ENCODE assay signal across 17 cellular contexts in the genomic region with DNA sequence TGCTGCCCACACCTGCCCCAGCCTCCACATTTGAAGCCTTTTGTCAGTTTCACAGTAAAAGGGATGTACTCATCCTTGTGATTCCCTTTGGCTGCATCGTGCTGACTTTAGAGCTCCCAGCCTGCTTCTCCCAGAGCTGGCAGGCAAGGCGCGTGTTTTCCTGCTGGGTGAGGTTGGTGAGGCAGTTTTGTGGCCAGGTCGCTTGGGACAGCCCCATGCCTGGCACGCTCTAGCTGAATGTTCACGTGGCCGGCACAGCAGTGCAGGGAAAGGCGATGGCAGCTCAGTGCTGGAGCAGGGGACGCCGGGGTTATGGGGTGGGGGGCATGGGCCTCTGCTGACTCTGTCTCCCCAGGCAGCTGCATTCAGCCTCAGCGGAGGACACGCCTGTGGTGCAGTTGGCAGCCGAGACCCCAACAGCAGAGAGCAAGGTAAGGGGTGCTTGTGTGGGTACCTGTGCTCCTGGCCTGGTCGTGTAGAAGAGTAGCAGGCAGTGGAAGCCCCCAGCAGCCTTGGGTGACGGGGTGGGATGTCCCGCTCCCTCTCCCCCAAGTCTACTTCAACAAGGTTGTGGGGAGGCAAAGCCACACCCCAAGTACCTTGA. TPM values are rescaled to one million over a fixed set of nuclear protein-coding genes. Genes with fewer than 3 reads are reported as not detected.
DNase-seq lines count a peak whose midpoint lies in the region; ATAC-seq, FAIRE-seq and TF ChIP-seq lines count a peak whose summit lies in the region.
"Had no signal": no experiment of that assay in that cellular context is flagged by ENCODE, and none has a peak within 500 bp of the region (broad histone marks: within the 10 kb centered on the region; RNA-seq: fewer than 3 reads in every experiment).

No MANE protein-coding gene starts in this region.

- peaks cover 14% of the 10 kb centered on the region; the same call in 1 of the 2 replicates for H4K20me1 ChIP-seq in PC-3 (ENCODE audit: low read length)

- TF ChIP-seq POLR2A in breast epithelium (IDR thresholded peaks at IDR 0.05) (no peak), spleen (IDR thresholded peaks at IDR 0.05) (no peak)

- intact Hi-C loops in MCF 10A (cut with micrococcal nuclease) (no loop called here), breast epithelium (cut with DNase I; ENCODE audit: low total_unique reads) (no loop called here), PC-3 (cut with micrococcal nuclease) (no loop called here), spleen (cut with DNase I; ENCODE audit: low total_unique reads) (no loop called here), dorsolateral prefrontal cortex (cut with DNase I) (no loop called here)

- no peak for TF ChIP-seq CTCF in MCF 10A (IDR thresholded peaks at IDR 0.05; ENCODE audit: unreplicated experiment)
- no peak for TF ChIP-seq CTCF in breast epithelium (IDR thresholded peaks at IDR 0.05)
- TF ChIP-seq CTCF in PC-3 (conservative IDR thresholded peaks at IDR 0.05; ENCODE audit: low read depth, low read length), result no peak
- TF ChIP-seq CTCF in bronchial epithelial cell (IDR thresholded peaks at IDR 0.05; ENCODE audit: insufficient read depth, low read length, severe bottlenecking), result no peak
- TF ChIP-seq CTCF in spleen (IDR thresholded peaks at IDR 0.05 in 8 of 11, conservative IDR thresholded peaks at IDR 0.05 in 3 of 11), result no peak
- TF ChIP-seq CTCF in dorsolateral prefrontal cortex (IDR thresholded peaks at IDR 0.05 in 54 of 56, conservative IDR thresholded peaks at IDR 0.05 in 2 of 56; ENCODE audit: low read depth in 1 of 56, partially characterized antibody in 56 of 56), result no peak
- TF ChIP-seq CTCF in GM20000 (IDR thresholded peaks at IDR 0.05; ENCODE audit: extremely low read depth, missing control alignments), result no peak

- H3K27me3 Mint-ChIP-seq in MCF 10A (ENCODE audit: insufficient read depth, unreplicated experiment), result no peaks in the 10 kb centered on the region

- BruUV-seq in MCF 10A (replicated peaks; lab: Mats Ljungman, UMichigan), result no TSS peak
- no TSS peak for BruUV-seq in PC-3 (replicated peaks; lab: Mats Ljungman, UMichigan)

- no peaks in the 10 kb centered on the region for H3K27me3 ChIP-seq in breast epithelium
- H3K27me3 ChIP-seq in PC-3 (ENCODE audit: low read length), result no peaks in the 10 kb centered on the region
- no peaks in the 10 kb centered on the region for H3K27me3 ChIP-seq in bronchial epithelial cell (ENCODE audit: control insufficient read depth, insufficient read depth, low read length)
- H3K27me3 ChIP-seq in spleen (replicated peaks in 1 of 7), result no peaks in the 10 kb centered on the region
- H3K27me3 ChIP-seq in dorsolateral prefrontal cortex, result no peaks in the 10 kb centered on the region

- no peak overlapping the region for H2AFZ ChIP-seq in PC-3 (ENCODE audit: low read length)

- ATAC-seq in PC-3, result no peak

- H3K36me3 Mint-ChIP-seq in MCF 10A (ENCODE audit: insufficient read depth, unreplicated experiment), result peaks cover 59% of the 10 kb centered on the region

- no peak overlapping the region for H3K4me3 Mint-ChIP-seq in MCF 10A (ENCODE audit: unreplicated experiment)

- POLR2A ChIA-PET in MCF 10A (lab: Yijun Ruan, JAX), result interaction anchor here (1.2 to 2.3 kb wide), 5 partner anchors 9 to 80 kb away, joined by 3 to 16 read pairs (median 7); a partner anchor contains a TSS
- POLR2A ChIA-PET in PC-3 (lab: Charles Lee; ENCODE audit: unreplicated experiment), result interaction anchor here (0.6 kb wide), 1 partner anchor 453 kb away, joined by 3 read pairs; no protein-coding TSS in a partner anchor

- peak overlapping the region; percentile 67 for H3K27ac Mint-ChIP-seq in MCF 10A (ENCODE audit: low read depth, unreplicated experiment)

- no peak overlapping the region for H3K4me3 ChIP-seq in breast epithelium
- no peak overlapping the region for H3K4me3 ChIP-seq in PC-3 (ENCODE audit: low read length)
- no peak overlapping the region for H3K4me3 ChIP-seq in bronchial epithelial cell (ENCODE audit: low read depth, low read length)
- H3K4me3 ChIP-seq in spleen, result no peak overlapping the region
- H3K4me3 ChIP-seq in dorsolateral prefrontal cortex, result no peak overlapping the region

- H3K9me2 ChIP-seq in PC-3 (replicated peaks; ENCODE audit: low read length), result no peaks in the 10 kb centered on the region
- H3K9me2 ChIP-seq: SK-N-SH had no signal

- H3K9me3 ChIP-seq in breast epithelium (no peaks in the 10 kb centered on the region), PC-3 (ENCODE audit: low read length) (no peaks in the 10 kb centered on the region), spleen (no peaks in the 10 kb centered on the region)
- H3K9me3 ChIP-seq: SK-N-SH had no signal

- H3K4me1 ChIP-seq in breast epithelium, result no peaks in the 10 kb centered on the region
- peaks cover 51% of the 10 kb centered on the region for H3K4me1 ChIP-seq in PC-3 (ENCODE audit: insufficient read depth, low read length)
- peaks cover 27 to 59% (median 52%) of the 10 kb centered on the region in 6 donors for H3K4me1 ChIP-seq in spleen

- CTCF ChIA-PET in MCF 10A (lab: Yijun Ruan, JAX) (interaction anchor here (0.6 to 7.0 kb wide), 23 partner anchors 7 to 723 kb away, joined by 3 to 97 read pairs (median 4); no protein-coding TSS in a partner anchor), PC-3 (lab: Charles Lee) (interaction anchor here (1.8 kb wide), 1 partner anchor 37 kb away, joined by 20 read pairs; no protein-coding TSS in a partner anchor)

- H3K9me3 Mint-ChIP-seq in MCF 10A (ENCODE audit: unreplicated experiment), result no peaks in the 10 kb centered on the region

- H3K4me2 ChIP-seq in PC-3 (ENCODE audit: low read length), result peak overlapping the region; percentile 43; the same call in 1 of the 2 replicates

- no peak overlapping the region; the same call in 1 of the 2 replicates for H3K9ac ChIP-seq in PC-3 (ENCODE audit: low read length)
- H3K9ac ChIP-seq: SK-N-SH had no signal

- H3K27ac ChIP-seq in breast epithelium (no peak overlapping the region), PC-3 (ENCODE audit: low read length) (peak overlapping the region; percentile 83), spleen (peak overlapping the region in 1 of 8 donors; percentile 4), dorsolateral prefrontal cortex (no peak overlapping the region)

- 86 to 93% (median 88%) methylated on average over 15 to 16 of the region's 16 CpGs for WGBS in spleen, 5 donors

- DNase-seq in MCF 10A (ENCODE audit: unreplicated experiment) (no peak), breast epithelium (ENCODE audit: low spot score in 2 of 2) (no peak), PC-3 (no peak), bronchial epithelial cell (ENCODE audit: low read depth) (no peak), spleen (peak; percentile 69), dorsolateral prefrontal cortex (no peak), GM20000 (ENCODE audit: low spot score) (no peak), KBM-7 (no peak)
- DNase-seq: DMS 273 treated with DMSO at 0.1 percent for 48 hours, GDM1, NCI-H1417 treated with DMSO at 0.1 percent for 48 hours, NCI-H1930, NCI-H2171, NCI-H748 treated with DMSO at 0.1 percent for 48 hours, SHP77 had no signal

- no peaks in the 10 kb centered on the region for H3F3A ChIP-seq in PC-3 (ENCODE audit: low read length, unreplicated experiment)

- H3K36me3 ChIP-seq in breast epithelium (no peaks in the 10 kb centered on the region), PC-3 (ENCODE audit: low read depth, low read length) (peaks cover 53% of the 10 kb centered on the region), bronchial epithelial cell (ENCODE audit: control insufficient read depth, insufficient read depth, low read length) (peaks cover 9% of the 10 kb centered on the region), spleen (peaks cover 0 to 95% (median 69%) of the 10 kb centered on the region in 6 donors)

- H3K79me2 ChIP-seq in PC-3 (ENCODE audit: low read length), result peaks cover 49% of the 10 kb centered on the region

- H3K4me1 Mint-ChIP-seq in MCF 10A (ENCODE audit: insufficient read depth, unreplicated experiment), result peaks cover 41% of the 10 kb centered on the region

- peak; percentile 23 for FAIRE-seq in bronchial epithelial cell (lab: Jason Lieb, UNC)
- FAIRE-seq: A204.1 had no signal

- in situ Hi-C loops in KBM-7 (cut with MboI; ENCODE audit: low pct_unique_long_range_greater_than_20kb, low sequenced_read_pairs), result no loop called here

RNA-seq across cellular contexts. Expression of a gene that starts 9.3 kb away (rescaled TPM):
- total RNA-seq in MCF 10A (2022), result 53.0 and 69.8 TPM in 2 replicates
- total RNA-seq in breast epithelium, result 1 to 10 TPM; 4.1 to 7.8 (median 4.9) TPM
- 32.0 and 74.5 TPM in 2 replicates for total RNA-seq in PC-3 (2014; rRNA removed)
- 1.2 and 3.4 TPM in 2 replicates for total RNA-seq in bronchial epithelial cell
- 10 to 100 TPM; 33.3 to 84.4 (median 56.5) TPM for total RNA-seq in spleen
- polyA plus RNA-seq in spleen, result 10 to 100 TPM; 49.7 to 56.6 (median 50.3) TPM
- 10 to 100 TPM in 16 of 120 experiments, 1 to 10 TPM in 104; 2.6 to 15.4 (median 6.8) TPM for total RNA-seq in dorsolateral prefrontal cortex

RNA-seq across cellular contexts. Expression of a gene that starts 9.5 kb away (rescaled TPM):
- total RNA-seq in MCF 10A (2022), result 25.5 and 38.3 TPM in 2 replicates
- 10 to 100 TPM; 40.5 to 47.3 (median 41.6) TPM for total RNA-seq in breast epithelium
- total RNA-seq in PC-3 (2014; rRNA removed), result 28.6 and 47.7 TPM in 2 replicates
- total RNA-seq in bronchial epithelial cell, result 20.0 and 34.4 TPM in 2 replicates
- 10 to 100 TPM; 24.2 to 51.0 (median 34.7) TPM for total RNA-seq in spleen
- polyA plus RNA-seq in spleen, result 10 to 100 TPM; 17.2 to 32.7 (median 21.9) TPM
- 10 to 100 TPM; 22.2 to 81.4 (median 37.9) TPM for total RNA-seq in dorsolateral prefrontal cortex

RNA-seq across cellular contexts. Expression of a gene that starts 18.5 kb away (rescaled TPM):
- total RNA-seq in MCF 10A (2022) (37.1 and 43.5 TPM in 2 replicates), breast epithelium (10 to 100 TPM; 45.1 to 52.0 (median 45.6) TPM), PC-3 (2014; rRNA removed) (98.3 and 109 TPM in 2 replicates), bronchial epithelial cell (55.6 and 62.9 TPM in 2 replicates), spleen (10 to 100 TPM; 29.0 to 52.0 (median 34.4) TPM), dorsolateral prefrontal cortex (10 to 100 TPM; 23.0 to 54.6 (median 39.9) TPM)
- polyA plus RNA-seq in spleen, result 10 to 100 TPM; 24.0 to 41.9 (median 35.0) TPM

RNA-seq across cellular contexts. Expression of a gene that starts 46.5 kb away (rescaled TPM):
- 5.0 and 6.6 TPM in 2 replicates for total RNA-seq in MCF 10A (2022)
- total RNA-seq in breast epithelium, result 1 to 10 TPM; 3.7 to 7.2 (median 4.6) TPM
- 3.1 and 4.8 TPM in 2 replicates for total RNA-seq in PC-3 (2014; rRNA removed)
- total RNA-seq in bronchial epithelial cell, result 0.64 and 0.79 TPM in 2 replicates
- 1 to 10 TPM in 6 of 7 donors, under 1 TPM in 1; 0.60 to 4.3 (median 1.9) TPM for total RNA-seq in spleen
- 1 to 10 TPM; 1.2 to 2.7 (median 2.4) TPM for polyA plus RNA-seq in spleen
- total RNA-seq in dorsolateral prefrontal cortex, result 10 to 100 TPM in 3 of 120 experiments, 1 to 10 TPM in 116, under 1 TPM in 1; 0.75 to 11.6 (median 4.3) TPM
